ENCODE assay signal across 1 cellular context in genomic region chr10:97869091-97870042, GRCh38.
TF ChIP-seq lines count a peak whose summit lies in the region.

No MANE protein-coding gene starts in this region.

TF ChIP-seq in HepG2, 621 proteins besides CTCF, POLR2A, EP300 and RAD21 (continued from another document and continues in another):
- no peak for TF ChIP-seq ZNF142 (CRISPR knock-in tag; IDR thresholded peaks at IDR 0.05)
- TF ChIP-seq ZNF441 (CRISPR knock-in tag; IDR thresholded peaks at IDR 0.05; ENCODE audit: borderline replicate concordance) = no peak
- TF ChIP-seq ZNF460 (CRISPR knock-in tag; IDR thresholded peaks at IDR 0.05; ENCODE audit: borderline replicate concordance) = no peak
- no peak for TF ChIP-seq STAT6 (CRISPR knock-in tag; IDR thresholded peaks at IDR 0.05; ENCODE audit: borderline replicate concordance)
- TF ChIP-seq MTF2 (CRISPR knock-in tag; IDR thresholded peaks at IDR 0.05; ENCODE audit: borderline replicate concordance) = no peak
- TF ChIP-seq ARNT2 (CRISPR knock-in tag; IDR thresholded peaks at IDR 0.05; ENCODE audit: low read depth) = no peak
- 0 out of 2 replicates have a peak, but pooled peaks have one; percentile 43 for TF ChIP-seq BORCS8-MEF2B (CRISPR knock-in tag; IDR thresholded peaks at IDR 0.05)
- no peak for TF ChIP-seq GATAD1 (CRISPR knock-in tag; IDR thresholded peaks at IDR 0.05)
- 0 out of 2 replicates have a peak, but pooled peaks have one; percentile 36 for TF ChIP-seq ZNF704 (CRISPR knock-in tag; IDR thresholded peaks at IDR 0.05; ENCODE audit: borderline replicate concordance)
- TF ChIP-seq HDAC2 (CRISPR knock-in tag; IDR thresholded peaks at IDR 0.05) = peak; percentile 45; the same call in 1 of the 2 replicates
- peak; percentile 92 for TF ChIP-seq STAG1 (CRISPR knock-in tag; IDR thresholded peaks at IDR 0.05)
- TF ChIP-seq ZNF614 (CRISPR knock-in tag; IDR thresholded peaks at IDR 0.05; ENCODE audit: borderline replicate concordance) = peak; percentile 61; the same call in 1 of the 2 replicates
- TF ChIP-seq ZSCAN21 (CRISPR knock-in tag; IDR thresholded peaks at IDR 0.05; ENCODE audit: borderline replicate concordance) = peak; percentile 53; the same call in 1 of the 2 replicates
- peak in 1 of 2 experiments; percentile 24; a peak in 1 of 4 replicates for TF ChIP-seq REST (IDR thresholded peaks at IDR 0.05; ENCODE audit: borderline replicate concordance in 1 of 2, low read depth in 1 of 2, low read length in 2 of 2)
- no peak for TF ChIP-seq ZNF7 (CRISPR knock-in tag; IDR thresholded peaks at IDR 0.05)
- no peak for TF ChIP-seq ISL2 (CRISPR knock-in tag; IDR thresholded peaks at IDR 0.05)
- TF ChIP-seq TFAP4 (IDR thresholded peaks at IDR 0.05; ENCODE audit: borderline replicate concordance, low read depth) = no peak
- 0 out of 2 replicates have a peak, but pooled peaks have one; percentile 19 for TF ChIP-seq BCL6 (CRISPR knock-in tag; IDR thresholded peaks at IDR 0.05)
- TF ChIP-seq CEBPG (CRISPR knock-in tag; IDR thresholded peaks at IDR 0.05) = no peak
- TF ChIP-seq ZNF276 (CRISPR knock-in tag; IDR thresholded peaks at IDR 0.05; ENCODE audit: low read depth) = no peak
- TF ChIP-seq ZNF615 (CRISPR knock-in tag; IDR thresholded peaks at IDR 0.05; ENCODE audit: borderline replicate concordance) = no peak
- no peak for TF ChIP-seq ZNF597 (CRISPR knock-in tag; IDR thresholded peaks at IDR 0.05)
- no peak for TF ChIP-seq ZC3H4 (CRISPR knock-in tag; IDR thresholded peaks at IDR 0.05; ENCODE audit: borderline replicate concordance)
- TF ChIP-seq ATAD3A (CRISPR knock-in tag; IDR thresholded peaks at IDR 0.05) = no peak
- no peak for TF ChIP-seq TFE3 (CRISPR knock-in tag; IDR thresholded peaks at IDR 0.05)
- TF ChIP-seq ZNF335 (CRISPR knock-in tag; IDR thresholded peaks at IDR 0.05) = 0 out of 2 replicates have a peak, but pooled peaks have one; percentile 29
- TF ChIP-seq ZNF343 (CRISPR knock-in tag; IDR thresholded peaks at IDR 0.05) = no peak
- TF ChIP-seq MYPOP (CRISPR knock-in tag; IDR thresholded peaks at IDR 0.05) = no peak
- TF ChIP-seq MTERF4 (CRISPR knock-in tag; IDR thresholded peaks at IDR 0.05) = no peak
- TF ChIP-seq SP4 (CRISPR knock-in tag; IDR thresholded peaks at IDR 0.05) = peak; percentile 46; the same call in 1 of the 2 replicates
